Comparison of ENCODE assay signal across 8 cellular contexts in the genomic region with DNA sequence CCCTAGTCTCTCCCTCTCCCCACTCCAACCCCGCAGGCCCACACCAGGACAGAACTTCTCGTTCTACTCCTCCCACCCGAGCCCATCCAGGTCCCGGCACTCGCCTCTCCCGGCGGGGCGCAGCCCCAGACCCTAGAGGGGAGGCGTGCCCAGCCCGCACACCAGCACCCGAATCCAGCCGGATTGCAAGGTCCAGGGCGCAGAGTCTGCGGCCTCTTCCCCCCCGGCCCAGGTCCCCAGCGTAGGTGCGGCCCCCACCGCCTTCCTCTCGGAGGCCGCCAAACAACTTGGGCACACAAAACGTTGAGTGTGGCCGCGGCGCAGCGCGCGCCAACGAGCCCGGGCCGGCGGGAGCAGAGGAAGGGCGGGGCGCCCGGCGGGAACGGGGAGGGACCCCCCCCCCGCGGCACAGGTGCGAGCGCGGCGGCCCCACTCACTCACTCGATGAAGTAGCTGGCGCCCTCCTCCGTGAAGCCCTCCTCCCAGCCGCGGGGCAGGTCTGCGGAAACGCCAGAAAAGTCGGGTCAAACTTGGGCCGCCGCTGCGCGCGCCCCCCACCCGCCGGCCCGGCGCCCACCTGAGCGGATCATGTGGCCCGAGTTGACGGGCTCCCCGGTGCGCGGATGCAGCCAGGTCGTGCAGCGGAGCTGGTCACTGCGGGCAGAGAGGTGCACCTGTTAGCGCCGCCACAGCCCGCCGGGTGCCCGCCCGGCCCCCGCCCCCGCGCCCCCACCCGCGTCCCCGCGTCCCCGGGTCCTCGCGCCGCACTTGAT. TPM values are rescaled to one million over a fixed set of nuclear protein-coding genes. Genes with fewer than 3 reads are reported as not detected.
DNase-seq lines count a peak whose midpoint lies in the region; ATAC-seq and TF ChIP-seq lines count a peak whose summit lies in the region.

No MANE protein-coding gene starts in this region.

- H3K4me2 ChIP-seq in mammary epithelial cell (ENCODE audit: insufficient read depth, low read depth, low read length), result peak overlapping the region; percentile 89

- H3K79me2 ChIP-seq in mammary epithelial cell (ENCODE audit: insufficient read depth, low read length), result no peaks in the 10 kb centered on the region

- H3K27ac ChIP-seq in mammary epithelial cell (ENCODE audit: insufficient read depth, low read depth, low read length) (no peak overlapping the region), left lung (peak overlapping the region; percentile 70 to 72)

- no peak overlapping the region for H3K27ac Mint-ChIP-seq in stimulated activated naive CD8-positive, alpha-beta T cell treated with anti-CD3 and anti-CD28 coated beads, Interleukin-15, amount 100 ng/mL, for 72 hours

- H3K4me1 ChIP-seq in NT2/D1 (ENCODE audit: insufficient read depth, insufficient read length) (peaks cover 2% of the 10 kb centered on the region), mammary epithelial cell (ENCODE audit: insufficient read depth, low read length) (peaks cover 15% of the 10 kb centered on the region), left lung (peaks cover 0 to 13% of the 10 kb centered on the region in 2 donors)

- peak overlapping the region; percentile 50 for H3K9ac ChIP-seq in NT2/D1 (ENCODE audit: insufficient read length, low read depth)
- H3K9ac ChIP-seq in mammary epithelial cell (ENCODE audit: insufficient read depth, low read length), result no peak overlapping the region

- DNase-seq in GM19238 (ENCODE audit: insufficient read length, low spot score) (peak; percentile 22), NT2/D1 (ENCODE audit: low read depth, low spot score) (no peak), mammary epithelial cell (no peak), left lung (peak; percentile 44 to 86), A172 (ENCODE audit: low spot score) (no peak), CD1c-positive myeloid dendritic cell (ENCODE audit: extremely low spot score) (no peak)
- DNase-seq in stimulated activated naive CD8-positive, alpha-beta T cell treated with anti-CD3 and anti-CD28 coated beads, Interleukin-15, amount 100 ng/mL, for 72 hours, result peak; percentile 18 to 24

- in situ Hi-C loops in mammary epithelial cell (cut with MboI; ENCODE audit: low sequenced_read_pairs in 2 of 2), result no loop called here

- peaks cover 27% of the 10 kb centered on the region for H3K27me3 Mint-ChIP-seq in stimulated activated naive CD8-positive, alpha-beta T cell treated with anti-CD3 and anti-CD28 coated beads, Interleukin-15, amount 100 ng/mL, for 72 hours

- H2AFZ ChIP-seq in mammary epithelial cell (ENCODE audit: low read depth, low read length), result peak overlapping the region; percentile 42

- peaks cover 13% of the 10 kb centered on the region for H3K4me1 Mint-ChIP-seq in stimulated activated naive CD8-positive, alpha-beta T cell treated with anti-CD3 and anti-CD28 coated beads, Interleukin-15, amount 100 ng/mL, for 72 hours

- CTCF ChIA-PET in mammary epithelial cell (lab: Charles Lee; ENCODE audit: low non-redundant PET), result no interaction called here

- ATAC-seq in left lung (peak; percentile 73), GM18909 (IDR thresholded peaks at IDR 0.05; ENCODE audit: poor library complexity, unreplicated experiment) (no peak)
- ATAC-seq in stimulated activated naive CD8-positive, alpha-beta T cell treated with anti-CD3 and anti-CD28 coated beads, Interleukin-15, amount 100 ng/mL, for 72 hours, result peak; percentile 56

- peak overlapping the region in 1 of 2 donors; percentile 63 for H3K4me3 Mint-ChIP-seq in stimulated activated naive CD8-positive, alpha-beta T cell treated with anti-CD3 and anti-CD28 coated beads, Interleukin-15, amount 100 ng/mL, for 72 hours

- H3K9me3 ChIP-seq in NT2/D1 (ENCODE audit: insufficient read depth, low read length) (no peaks in the 10 kb centered on the region), mammary epithelial cell (replicated peaks; ENCODE audit: insufficient read depth, low read length) (no peaks in the 10 kb centered on the region), left lung (no peaks in the 10 kb centered on the region)

- peak overlapping the region; percentile 40 for H3K4me3 ChIP-seq in NT2/D1 (ENCODE audit: insufficient read length, low read depth)
- peak overlapping the region in 2 of 3 experiments; percentile 32 to 34 for H3K4me3 ChIP-seq in mammary epithelial cell (replicated peaks in 1 of 3; ENCODE audit: insufficient read depth in 1 of 3, low read depth in 2 of 3, low read length in 3 of 3)
- H3K4me3 ChIP-seq in left lung, result peak overlapping the region; percentile 59 to 62

- dilution Hi-C loops in mammary epithelial cell (cut with HindIII; ENCODE audit: low sequenced_read_pairs), result loop anchor here (5.0 kb wide), 2 partner anchors 54 to 66 kb away; no protein-coding TSS in a partner anchor

- intact Hi-C loops in mammary epithelial cell (cut with micrococcal nuclease) (no loop called here), left lung (cut with DNase I) (no loop called here)

- TF ChIP-seq CTCF in mammary epithelial cell (conservative IDR thresholded peaks at IDR 0.05 in 1 of 2, IDR thresholded peaks at IDR 0.05 in 1 of 2; ENCODE audit: extremely low read depth in 1 of 2, insufficient read depth in 1 of 2, low read depth in 1 of 2, low read length in 2 of 2) (no peak), left lung (IDR thresholded peaks at IDR 0.05) (no peak)

- H3K9me3 Mint-ChIP-seq in stimulated activated naive CD8-positive, alpha-beta T cell treated with anti-CD3 and anti-CD28 coated beads, Interleukin-15, amount 100 ng/mL, for 72 hours, result no peaks in the 10 kb centered on the region

- H3K27me3 ChIP-seq in NT2/D1 (ENCODE audit: insufficient read depth, insufficient read length) (peaks cover 61% of the 10 kb centered on the region), mammary epithelial cell (ENCODE audit: insufficient read depth, low read length) (peaks cover 23% of the 10 kb centered on the region), left lung (peaks cover 0 to 65% of the 10 kb centered on the region in 2 donors)

- WGBS in mammary epithelial cell (ENCODE audit: low coverage, missing lambda C conversion rate), result 3% methylated on average over 8 of the region's 85 CpGs

- H3K36me3 ChIP-seq in NT2/D1 (ENCODE audit: insufficient read depth, insufficient read length, low read length) (no peaks in the 10 kb centered on the region), mammary epithelial cell (ENCODE audit: insufficient read depth, low read length) (no peaks in the 10 kb centered on the region), left lung (no peaks in the 10 kb centered on the region)

- no peaks in the 10 kb centered on the region for H4K20me1 ChIP-seq in mammary epithelial cell (ENCODE audit: insufficient read depth, low read length)

- no TSS peak for BruUV-seq in mammary epithelial cell (replicated peaks; lab: Mats Ljungman, UMichigan)

RNA-seq across cellular contexts. Expression of a gene that starts 0.5 kb away (rescaled TPM):
- total RNA-seq in mammary epithelial cell, result 1 to 10 TPM; 5.8 to 5.9 TPM
- 4.5 TPM for polyA plus RNA-seq in mammary epithelial cell
- polyA minus RNA-seq in mammary epithelial cell, result 7.5 TPM
- total RNA-seq in left lung, result 10 to 100 TPM; 28.6 to 29.0 TPM
- total RNA-seq in A172 (2014; rRNA removed; shearing (Covaris generic)), result 1.3 and 3.8 TPM in 2 replicates

Comparison
In these comparisons a context has a peak if more than half of its experiments do, and no peak if none do; other contexts are left out.
1. DNase-seq: peak in GM19238 (single experiment), left lung (2 of 2) and stimulated activated naive CD8-positive, alpha-beta T cell treated with anti-CD3 and anti-CD28 coated beads, Interleukin-15, amount 100 ng/mL, for 72 hours (2 of 2); none in NT2/D1 (single experiment), mammary epithelial cell (single experiment), A172 (single experiment) and CD1c-positive myeloid dendritic cell (single experiment).
2. Peak in every context shown above with its lines, with median percentiles within 50 percentile points of each other: H3K4me3 ChIP-seq.